Comparison of ENCODE assay signal across 29 cellular contexts in genomic region chr11:73998846-73999575, GRCh38. TPM values are rescaled to one million over a fixed set of nuclear protein-coding genes. Genes with fewer than 3 reads are reported as not detected.
DNase-seq lines count a peak whose midpoint lies in the region; ATAC-seq and TF ChIP-seq lines count a peak whose summit lies in the region.
"Had no signal": no experiment of that assay in that cellular context is flagged by ENCODE, and none has a peak within 500 bp of the region (broad histone marks: within the 10 kb centered on the region; RNA-seq: fewer than 3 reads in every experiment).

No MANE protein-coding gene starts in this region.

- no peaks in the 10 kb centered on the region for H3K9me3 Mint-ChIP-seq in activated T-cell treated with anti-CD3 and anti-CD28 coated beads, Interleukin-2, amount 50 U/mL, for 72 hours
- no peaks in the 10 kb centered on the region for H3K9me3 Mint-ChIP-seq in activated CD8-positive, alpha-beta T cell treated with anti-CD3 and anti-CD28 coated beads for 36 hours
- H3K9me3 Mint-ChIP-seq in naive B cell: peaks cover 0 to 4% (median 0%) of the 10 kb centered on the region in 7 donors
- no peaks in the 10 kb centered on the region for H3K9me3 Mint-ChIP-seq in stimulated activated naive CD8-positive, alpha-beta T cell treated with anti-CD3 and anti-CD28 coated beads, Interleukin-15, amount 100 ng/mL, for 72 hours
- H3K9me3 Mint-ChIP-seq: effector memory CD8-positive, alpha-beta T cell had no signal

- CTCF ChIA-PET in activated CD8-positive, alpha-beta T cell treated with anti-CD3 and anti-CD28 coated beads for 36 hours (lab: Charles Lee): no interaction called here

- intact Hi-C loops in activated CD8-positive, alpha-beta T cell treated with anti-CD3 and anti-CD28 coated beads for 36 hours (cut with micrococcal nuclease): no loop called here

- H3K36me3 Mint-ChIP-seq in activated T-cell treated with anti-CD3 and anti-CD28 coated beads, Interleukin-2, amount 50 U/mL, for 72 hours (ENCODE audit: insufficient read depth in 2 of 2): peaks cover 0 to 2% of the 10 kb centered on the region in 2 donors
- H3K36me3 Mint-ChIP-seq in activated CD8-positive, alpha-beta T cell treated with anti-CD3 and anti-CD28 coated beads for 36 hours (ENCODE audit: low read depth): peaks cover 28% of the 10 kb centered on the region
- peaks cover 12 to 18% of the 10 kb centered on the region in 2 donors for H3K36me3 Mint-ChIP-seq in naive B cell

- no peak for ATAC-seq in activated T-cell treated with anti-CD3 and anti-CD28 coated beads, Interleukin-2, amount 50 U/mL, for 72 hours (replicated peaks in 1 of 2)
- no peak for ATAC-seq in activated CD8-positive, alpha-beta T cell treated with anti-CD3 and anti-CD28 coated beads for 36 hours
- ATAC-seq in naive B cell (ENCODE audit: low read depth in 2 of 2): no peak
- ATAC-seq in stimulated activated naive CD8-positive, alpha-beta T cell treated with anti-CD3 and anti-CD28 coated beads, Interleukin-15, amount 100 ng/mL, for 72 hours: no peak
- ATAC-seq in HG02642 (IDR thresholded peaks at IDR 0.05; ENCODE audit: poor library complexity, unreplicated experiment): no peak
- no peak for ATAC-seq in GM21526 (IDR thresholded peaks at IDR 0.05; ENCODE audit: low FRiP score, unreplicated experiment)
- ATAC-seq: effector memory CD8-positive, alpha-beta T cell; gastroesophageal sphincter; lower lobe of right lung; upper lobe of right lung had no signal

- no peaks in the 10 kb centered on the region for H3K27me3 Mint-ChIP-seq in activated T-cell treated with anti-CD3 and anti-CD28 coated beads, Interleukin-2, amount 50 U/mL, for 72 hours (ENCODE audit: low read depth)
- H3K27me3 Mint-ChIP-seq in activated CD8-positive, alpha-beta T cell treated with anti-CD3 and anti-CD28 coated beads for 36 hours: no peaks in the 10 kb centered on the region
- H3K27me3 Mint-ChIP-seq in naive B cell: no peaks in the 10 kb centered on the region
- no peaks in the 10 kb centered on the region for H3K27me3 Mint-ChIP-seq in stimulated activated naive CD8-positive, alpha-beta T cell treated with anti-CD3 and anti-CD28 coated beads, Interleukin-15, amount 100 ng/mL, for 72 hours
- H3K27me3 Mint-ChIP-seq: effector memory CD8-positive, alpha-beta T cell had no signal

- POLR2A ChIA-PET in activated CD8-positive, alpha-beta T cell treated with anti-CD3 and anti-CD28 coated beads for 36 hours (lab: Charles Lee): interaction anchor here (1.0 to 14.1 kb wide), 5 partner anchors 12 to 25 kb away, joined by 3 to 176 read pairs (median 6); partner anchors contain the start of gene UCP2

- H3K4me1 Mint-ChIP-seq in activated T-cell treated with anti-CD3 and anti-CD28 coated beads, Interleukin-2, amount 50 U/mL, for 72 hours (ENCODE audit: low read depth): peaks cover 76% of the 10 kb centered on the region
- H3K4me1 Mint-ChIP-seq in activated CD8-positive, alpha-beta T cell treated with anti-CD3 and anti-CD28 coated beads for 36 hours (ENCODE audit: low read depth): peaks cover 76% of the 10 kb centered on the region
- H3K4me1 Mint-ChIP-seq in naive B cell: peaks cover 27 to 72% (median 50%) of the 10 kb centered on the region in 3 donors
- H3K4me1 Mint-ChIP-seq in stimulated activated naive CD8-positive, alpha-beta T cell treated with anti-CD3 and anti-CD28 coated beads, Interleukin-15, amount 100 ng/mL, for 72 hours: peaks cover 89% of the 10 kb centered on the region

- peak overlapping the region in 1 of 2 donors; percentile 50 for H3K4me3 Mint-ChIP-seq in activated T-cell treated with anti-CD3 and anti-CD28 coated beads, Interleukin-2, amount 50 U/mL, for 72 hours
- H3K4me3 Mint-ChIP-seq in activated CD8-positive, alpha-beta T cell treated with anti-CD3 and anti-CD28 coated beads for 36 hours: no peak overlapping the region
- peak overlapping the region in 7 of 8 donors; percentile 39 to 81 (median 70) for H3K4me3 Mint-ChIP-seq in naive B cell
- H3K4me3 Mint-ChIP-seq in stimulated activated naive CD8-positive, alpha-beta T cell treated with anti-CD3 and anti-CD28 coated beads, Interleukin-15, amount 100 ng/mL, for 72 hours: no peak overlapping the region
- H3K4me3 Mint-ChIP-seq: effector memory CD8-positive, alpha-beta T cell had no signal

- H3K27ac Mint-ChIP-seq in activated T-cell treated with anti-CD3 and anti-CD28 coated beads, Interleukin-2, amount 50 U/mL, for 72 hours: peak overlapping the region; percentile 56
- peak overlapping the region; percentile 63 for H3K27ac Mint-ChIP-seq in activated CD8-positive, alpha-beta T cell treated with anti-CD3 and anti-CD28 coated beads for 36 hours
- H3K27ac Mint-ChIP-seq in naive B cell: peak overlapping the region; percentile 97 to 100 (median 99)
- peak overlapping the region; percentile 19 to 62 for H3K27ac Mint-ChIP-seq in stimulated activated naive CD8-positive, alpha-beta T cell treated with anti-CD3 and anti-CD28 coated beads, Interleukin-15, amount 100 ng/mL, for 72 hours

- TF ChIP-seq CTCF in activated CD8-positive, alpha-beta T cell treated with anti-CD3 and anti-CD28 coated beads for 36 hours (IDR thresholded peaks at IDR 0.05): no peak

- DNase-seq in activated T-cell treated with anti-CD3 and anti-CD28 coated beads, Interleukin-2, amount 50 U/mL, for 72 hours: no peak
- DNase-seq in activated T-cell treated with anti-CD3 and anti-CD28 coated beads for 4 hours (no peak), naive B cell (no peak), SHP77 treated with DMSO at 0.1 percent for 48 hours (lab: John Stamatoyannopoulos, UW) (no peak)
- no peak for DNase-seq in activated CD8-positive, alpha-beta T cell treated with anti-CD3 and anti-CD28 coated beads for 36 hours
- DNase-seq in stimulated activated naive CD8-positive, alpha-beta T cell treated with anti-CD3 and anti-CD28 coated beads, Interleukin-15, amount 100 ng/mL, for 72 hours: no peak
- DNase-seq: activated gamma-delta T cell; adrenal gland; brain microvascular endothelial cell; C1 segment of cervical spinal cord; effector memory CD8-positive, alpha-beta T cell; GF-D8; HCEC 1CT; lower lobe of right lung; NCI-H2081 treated with DMSO at 0.1 percent for 48 hours; NCI-H446; retina; stimulated activated CD4-positive, alpha-beta T cell treated with anti-CD3 and anti-CD28 coated beads, Interleukin-12 subunit alpha, Interleukin-12 subunit beta, amount 100 ng/mL, for 4 hours; stimulated activated CD4-positive, alpha-beta T cell treated with anti-CD3 and anti-CD28 coated beads, Interleukin-4, amount 100 ng/mL, for 4 hours; T-helper 2 cell; upper lobe of right lung; WERI-Rb-1 had no signal

RNA-seq across cellular contexts. Expression of gene UCP3, which starts 9.9 kb away (rescaled TPM):
- 1 to 10 TPM; 3.7 to 5.4 TPM for total RNA-seq in activated T-cell treated with anti-CD3 and anti-CD28 coated beads, Interleukin-2, amount 50 U/mL, for 72 hours
- total RNA-seq in activated CD8-positive, alpha-beta T cell treated with anti-CD3 and anti-CD28 coated beads for 36 hours: 1 to 10 TPM; 1.5 to 2.2 TPM
- polyA plus RNA-seq in naive B cell (ENCODE audit: low read depth in 6 of 6): under 1 TPM in 3 of 6 donors, not detected in 3; 0.09 to 0.31 (median 0.11) TPM

RNA-seq across cellular contexts. Expression of gene UCP2, which starts 16.4 kb away (rescaled TPM):
- 100 to 1,000 TPM; 152 to 198 TPM for total RNA-seq in activated T-cell treated with anti-CD3 and anti-CD28 coated beads, Interleukin-2, amount 50 U/mL, for 72 hours
- total RNA-seq in activated CD8-positive, alpha-beta T cell treated with anti-CD3 and anti-CD28 coated beads for 36 hours: 100 to 1,000 TPM; 244 to 252 TPM
- 1,000 to 10,000 TPM; 1,601 to 2,628 (median 2,020) TPM for polyA plus RNA-seq in naive B cell (ENCODE audit: low read depth in 6 of 6)
- total RNA-seq: MCF 10A had no signal

RNA-seq across cellular contexts. Expression of gene DNAJB13, which starts 48.2 kb away (rescaled TPM):
- total RNA-seq in activated T-cell treated with anti-CD3 and anti-CD28 coated beads, Interleukin-2, amount 50 U/mL, for 72 hours: 1 to 10 TPM in 1 of 2 donors, under 1 TPM in 1; 0.53 to 1.1 TPM
- total RNA-seq in activated CD8-positive, alpha-beta T cell treated with anti-CD3 and anti-CD28 coated beads for 36 hours: under 1 TPM in 1 of 2 experiments, not detected in 1; 0.18 TPM
- under 1 TPM in 4 of 6 donors, not detected in 2; 0.32 to 0.72 (median 0.37) TPM for polyA plus RNA-seq in naive B cell (ENCODE audit: low read depth in 6 of 6)
- total RNA-seq: esophagus mucosa, gastroesophageal sphincter, kidney epithelial cell, subcutaneous adipose tissue, upper lobe of right lung had no signal

Comparison
In these comparisons a context has a peak if more than half of its experiments do, and no peak if none do; other contexts are left out.
1. H3K27ac Mint-ChIP-seq: peak in every context shown above with its lines; median percentile 99 in naive B cell; 63 in activated CD8-positive, alpha-beta T cell treated with anti-CD3 and anti-CD28 coated beads for 36 hours; 56 in activated T-cell treated with anti-CD3 and anti-CD28 coated beads, Interleukin-2, amount 50 U/mL, for 72 hours; 40 in stimulated activated naive CD8-positive, alpha-beta T cell treated with anti-CD3 and anti-CD28 coated beads, Interleukin-15, amount 100 ng/mL, for 72 hours.
2. H3K4me3 Mint-ChIP-seq: peak in naive B cell (7 of 8); none in activated CD8-positive, alpha-beta T cell treated with anti-CD3 and anti-CD28 coated beads for 36 hours (single experiment) and stimulated activated naive CD8-positive, alpha-beta T cell treated with anti-CD3 and anti-CD28 coated beads, Interleukin-15, amount 100 ng/mL, for 72 hours (0 of 2).